In genomic region chr9:130327781-130328348, GRCh38 we compare ENCODE assay signal across 13 cellular contexts.
A peak's percentile ranks its signal among the peaks of the same experiment; 100 is the strongest.
DNase-seq lines count a peak whose midpoint lies in the region; ATAC-seq and TF ChIP-seq lines count a peak whose summit lies in the region.
"Had no signal": no experiment of that assay in that cellular context is flagged by ENCODE, and none has a peak within 500 bp of the region (broad histone marks: within the 10 kb centered on the region; RNA-seq: fewer than 3 reads in every experiment).

No MANE protein-coding gene starts in this region.

- peaks cover 17% of the 10 kb centered on the region for H3K27me3 Mint-ChIP-seq in glutamatergic neuron (ENCODE audit: unreplicated experiment)
- no peaks in the 10 kb centered on the region for H3K27me3 Mint-ChIP-seq in endodermal cell (ENCODE audit: insufficient read depth)

- H4K20me1 ChIP-seq in osteoblast (ENCODE audit: insufficient read depth, low read length): no peaks in the 10 kb centered on the region

- no peaks in the 10 kb centered on the region for H3K79me2 ChIP-seq in osteoblast (ENCODE audit: insufficient read depth, low read length)

- H3K27ac ChIP-seq in RWPE1 (no peak overlapping the region), osteoblast (ENCODE audit: low read depth, low read length) (no peak overlapping the region), endodermal cell (ENCODE audit: low read depth, low read length) (no peak overlapping the region)

- no peak overlapping the region for H2AFZ ChIP-seq in osteoblast (ENCODE audit: low read length)

- 88 to 90% methylated on average over 8 to 18 of the region's 19 CpGs for WGBS in endodermal cell (ENCODE audit: insufficient coverage in 1 of 2, insufficient read length in 1 of 2), 2 experiments

- H3K9ac ChIP-seq in endodermal cell (ENCODE audit: extremely low read depth, low read length, poor library complexity, severe bottlenecking): no peak overlapping the region

- peaks cover 55% of the 10 kb centered on the region for H3K27me3 ChIP-seq in osteoblast (ENCODE audit: insufficient read depth, low read length)
- no peaks in the 10 kb centered on the region for H3K27me3 ChIP-seq in endodermal cell (ENCODE audit: control insufficient read depth, insufficient read depth, low read length, poor library complexity, severe bottlenecking)

- TF ChIP-seq CTCF in AG10803 (conservative IDR thresholded peaks at IDR 0.05; ENCODE audit: low read length) (no peak), RWPE1 (conservative IDR thresholded peaks at IDR 0.05; ENCODE audit: low read depth) (no peak), glutamatergic neuron (IDR thresholded peaks at IDR 0.05; ENCODE audit: partially characterized antibody, unreplicated experiment) (no peak), osteoblast (IDR thresholded peaks at IDR 0.05; ENCODE audit: extremely low read depth, low read depth, low read length) (no peak), endodermal cell (conservative IDR thresholded peaks at IDR 0.05) (no peak)

- DNase-seq in AG10803 (ENCODE audit: low read depth): peak; percentile 25
- DNase-seq in RWPE1 (ENCODE audit: low spot score): peak; percentile 59
- no peak for DNase-seq in glutamatergic neuron
- DNase-seq in osteoblast (ENCODE audit: insufficient read length, low spot score, missing footprints): peak; percentile 89
- DNase-seq in endodermal cell: no peak
- DNase-seq in activated T-cell treated with anti-CD3 and anti-CD28 coated beads, Interleukin-2, amount 50 U/mL, for 48 hours: no peak
- DNase-seq: HFFc6; naive B cell; NCI-H1092; stimulated activated CD4-positive, alpha-beta T cell treated with anti-CD3 and anti-CD28 coated beads, Interleukin-1b, Interleukin-23, amount 100 ng/mL, for 48 hours had no signal

- no peak overlapping the region for H3K4me3 ChIP-seq in AG10803 (ENCODE audit: low read length)
- H3K4me3 ChIP-seq in osteoblast (ENCODE audit: insufficient read depth, low read length): no peak overlapping the region
- H3K4me3 ChIP-seq in endodermal cell (ENCODE audit: low read length): no peak overlapping the region

- peak overlapping the region; percentile 3 for H3K4me2 ChIP-seq in osteoblast (ENCODE audit: insufficient read depth, low read length)

- H3K4me1 ChIP-seq in osteoblast (ENCODE audit: insufficient read depth, low read length): peaks cover 10% of the 10 kb centered on the region
- peaks cover 5% of the 10 kb centered on the region for H3K4me1 ChIP-seq in endodermal cell (ENCODE audit: control insufficient read depth, insufficient read depth, low read length)

- H3K27ac Mint-ChIP-seq in glutamatergic neuron (ENCODE audit: unreplicated experiment): peak overlapping the region; percentile 73
- H3K27ac Mint-ChIP-seq in endodermal cell: no peak overlapping the region
- H3K27ac Mint-ChIP-seq: activated T-cell treated with anti-CD3 and anti-CD28 coated beads, Interleukin-2, amount 50 U/mL, for 72 hours; HFFc6; naive B cell had no signal

- H3K4me3 Mint-ChIP-seq in glutamatergic neuron (ENCODE audit: unreplicated experiment) (no peak overlapping the region), endodermal cell (no peak overlapping the region)
- H3K4me3 Mint-ChIP-seq: activated T-cell treated with anti-CD3 and anti-CD28 coated beads, Interleukin-2, amount 50 U/mL, for 72 hours; naive B cell had no signal

- H3K4me1 Mint-ChIP-seq in glutamatergic neuron (ENCODE audit: low read depth, unreplicated experiment) (peaks cover 49% of the 10 kb centered on the region), endodermal cell (peaks cover 8% of the 10 kb centered on the region)

- CTCF ChIA-PET in RWPE1 (lab: Yijun Ruan, JAX): interaction anchor here (0.6 to 0.7 kb wide), 3 partner anchors 9 to 616 kb away, joined by 3 to 5 read pairs (median 3); no protein-coding TSS in a partner anchor

- H3K9me3 ChIP-seq in osteoblast (ENCODE audit: low read depth, low read length) (no peaks in the 10 kb centered on the region), endodermal cell (ENCODE audit: control insufficient read depth, low read length) (no peaks in the 10 kb centered on the region)

- no peak for ATAC-seq in GM21390 (IDR thresholded peaks at IDR 0.05; ENCODE audit: unreplicated experiment)
- no peak for ATAC-seq in GM21529 (IDR thresholded peaks at IDR 0.05; ENCODE audit: unreplicated experiment)
- ATAC-seq: activated T-cell treated with anti-CD3 and anti-CD28 coated beads, Interleukin-2, amount 50 U/mL, for 72 hours had no signal

- H3K9me3 Mint-ChIP-seq in glutamatergic neuron (ENCODE audit: unreplicated experiment) (peaks cover 10% of the 10 kb centered on the region), endodermal cell (no peaks in the 10 kb centered on the region)
- H3K9me3 Mint-ChIP-seq: activated T-cell treated with anti-CD3 and anti-CD28 coated beads, Interleukin-2, amount 50 U/mL, for 72 hours; HFFc6; naive B cell had no signal

- no peaks in the 10 kb centered on the region for H3K36me3 Mint-ChIP-seq in glutamatergic neuron (ENCODE audit: unreplicated experiment)
- H3K36me3 Mint-ChIP-seq in endodermal cell (ENCODE audit: low read depth): no peaks in the 10 kb centered on the region
- H3K36me3 Mint-ChIP-seq: naive B cell had no signal

- POLR2A ChIA-PET in RWPE1 (lab: Yijun Ruan, JAX; ENCODE audit: low non-redundant PET): no interaction called here

- H3K36me3 ChIP-seq in osteoblast (ENCODE audit: insufficient read depth, low read length) (no peaks in the 10 kb centered on the region), endodermal cell (ENCODE audit: control insufficient read depth, insufficient read depth, low read length) (no peaks in the 10 kb centered on the region)

Comparison
In these comparisons a context has a peak if more than half of its experiments do, and no peak if none do; other contexts are left out.
1. DNase-seq: peak in AG10803 (single experiment), RWPE1 (single experiment) and osteoblast (single experiment); none in glutamatergic neuron (single experiment), endodermal cell (single experiment) and activated T-cell treated with anti-CD3 and anti-CD28 coated beads, Interleukin-2, amount 50 U/mL, for 48 hours (0 of 2).